Comparison of ENCODE assay signal across 26 cellular contexts in genomic region chr9:74493512-74493911, GRCh38. TPM values are rescaled to one million over a fixed set of nuclear protein-coding genes. Genes with fewer than 3 reads are reported as not detected.
"Had no signal": no experiment of that assay in that cellular context is flagged by ENCODE, and none has a peak within 500 bp of the region (broad histone marks: within the 10 kb centered on the region; RNA-seq: fewer than 3 reads in every experiment).

No MANE protein-coding gene starts in this region.

- H3K79me2 ChIP-seq: parathyroid adenoma had no signal

- H3K4me3 Mint-ChIP-seq: memory B cell; naive thymus-derived CD4-positive, alpha-beta T cell; nephron; neural progenitor cell; stimulated activated naive B cell treated with anti-CD40 and anti-IgM and Interleukin-4, amounts not matched to agents 10 μg/mL and 1 μg/mL and 100 μg/mL, for 72 hours; stimulated activated naive CD8-positive, alpha-beta T cell treated with anti-CD3 and anti-CD28 coated beads, Interleukin-15, Interleukin-2, amounts not matched to agents 100 ng/mL and 50 ng/mL, for 24 hours had no signal

- H3K9ac ChIP-seq: neural progenitor cell, parathyroid adenoma had no signal

- DNase-seq: dermis blood vessel endothelial cell; effector memory CD4-positive, alpha-beta T cell; foreskin fibroblast; gastrocnemius medialis; head of caudate nucleus; midbrain; naive thymus-derived CD4-positive, alpha-beta T cell; right lobe of liver; small intestine; stimulated activated CD4-positive, alpha-beta T cell treated with anti-CD3 and anti-CD28 coated beads, Interleukin-15, amount 100 ng/mL, for 24 hours; stimulated activated CD4-positive, alpha-beta T cell treated with anti-CD3 and anti-CD28 coated beads, Interleukin-2, amount 100 ng/mL, for 48 hours; stimulated activated naive B cell treated with anti-CD40 and anti-IgM and Interleukin-4, amounts not matched to agents 10 μg/mL and 1 μg/mL and 100 μg/mL, for 72 hours; upper lobe of left lung had no signal

- H3K9me3 Mint-ChIP-seq: memory B cell; nephron; neural progenitor cell; stimulated activated naive B cell treated with anti-CD40 and anti-IgM and Interleukin-4, amounts not matched to agents 10 μg/mL and 1 μg/mL and 100 μg/mL, for 72 hours; stimulated activated naive CD8-positive, alpha-beta T cell treated with anti-CD3 and anti-CD28 coated beads, Interleukin-15, Interleukin-2, amounts not matched to agents 100 ng/mL and 50 ng/mL, for 24 hours had no signal

- H2AFZ ChIP-seq: neural progenitor cell, parathyroid adenoma had no signal

- H3K27ac ChIP-seq: coronary artery, epithelial cell of prostate, gastrocnemius medialis, neural progenitor cell, parathyroid adenoma, right lobe of liver, thoracic aorta, upper lobe of left lung had no signal

- ATAC-seq: esophagus mucosa; gastrocnemius medialis; naive thymus-derived CD4-positive, alpha-beta T cell; right lobe of liver; stimulated activated naive B cell treated with anti-CD40 and anti-IgM and Interleukin-4, amounts not matched to agents 10 μg/mL and 1 μg/mL and 100 μg/mL, for 72 hours had no signal

- H3K4me3 ChIP-seq: coronary artery, gastrocnemius medialis, lung, neural progenitor cell, right lobe of liver, thoracic aorta, tibial nerve, upper lobe of left lung had no signal

- H3K4me1 ChIP-seq: neural progenitor cell, parathyroid adenoma had no signal

- H3K4me2 ChIP-seq: neural progenitor cell had no signal

- H3K36me3 ChIP-seq: gastrocnemius medialis, neural progenitor cell, right lobe of liver, thoracic aorta, tibial nerve, upper lobe of left lung had no signal

- H3K4me1 Mint-ChIP-seq: neural progenitor cell had no signal

- H3K27ac Mint-ChIP-seq: memory B cell; naive thymus-derived CD4-positive, alpha-beta T cell; nephron; neural progenitor cell; progenitor cell of endocrine pancreas; stimulated activated naive B cell treated with anti-CD40 and anti-IgM and Interleukin-4, amounts not matched to agents 10 μg/mL and 1 μg/mL and 100 μg/mL, for 72 hours; stimulated activated naive CD8-positive, alpha-beta T cell treated with anti-CD3 and anti-CD28 coated beads, Interleukin-15, Interleukin-2, amounts not matched to agents 100 ng/mL and 50 ng/mL, for 24 hours had no signal

- H3K9me3 ChIP-seq: gastrocnemius medialis, right lobe of liver, thoracic aorta, tibial nerve, upper lobe of left lung had no signal

- H3K36me3 Mint-ChIP-seq: memory B cell; naive thymus-derived CD4-positive, alpha-beta T cell; neural progenitor cell had no signal

RNA-seq across cellular contexts. Expression of gene RORB, which starts 3.6 kb away (rescaled TPM):
- total RNA-seq: progenitor cell of endocrine pancreas had no signal
- polyA plus RNA-seq: keratinocyte; naive thymus-derived CD4-positive, alpha-beta T cell had no signal
